Comparison of ENCODE assay signal across 17 cellular contexts in the genomic region with DNA sequence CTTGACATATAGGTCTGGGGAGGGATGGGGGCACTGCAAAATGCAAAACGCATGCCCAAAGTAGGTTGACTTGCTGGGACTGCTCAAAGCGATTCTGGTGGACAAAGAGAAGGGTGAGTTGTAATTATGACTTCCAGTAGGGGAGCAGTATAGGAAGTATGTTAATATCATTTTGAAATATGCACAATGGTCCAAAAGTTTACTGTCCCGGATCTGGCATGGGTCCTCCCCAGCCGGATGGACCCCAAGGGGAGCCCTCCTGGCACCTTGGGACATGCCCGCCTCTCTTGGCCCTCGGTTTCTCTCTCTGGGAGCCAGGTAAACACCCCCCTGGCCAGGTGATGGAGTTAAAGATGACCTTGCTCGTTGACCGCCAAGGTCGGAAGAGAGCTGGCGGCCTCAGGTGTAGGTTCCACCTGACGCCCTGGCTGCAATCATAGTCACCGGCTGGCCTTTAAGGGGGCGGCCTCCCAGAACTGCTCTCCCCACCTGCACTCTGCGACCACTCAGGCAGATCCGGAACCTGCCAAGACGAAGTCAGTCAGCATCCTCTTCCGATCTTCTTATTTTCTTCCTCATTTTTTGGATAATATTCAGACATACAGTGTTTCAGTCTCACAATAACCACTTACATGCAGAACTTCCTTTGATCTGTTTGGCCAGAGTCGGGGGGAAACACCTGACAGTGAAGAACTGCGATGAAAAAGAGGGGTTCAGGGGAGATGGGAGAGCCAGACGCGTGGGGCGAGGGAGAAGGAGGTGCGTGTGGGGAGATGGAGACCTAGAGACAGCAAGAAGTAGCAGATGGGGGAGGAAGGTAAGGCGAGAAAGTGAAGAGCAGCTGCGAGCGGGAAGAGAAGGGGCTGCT.
DNase-seq lines count a peak whose midpoint lies in the region; ATAC-seq, FAIRE-seq and TF ChIP-seq lines count a peak whose summit lies in the region.
"Had no signal": no experiment of that assay in that cellular context is flagged by ENCODE, and none has a peak within 500 bp of the region (broad histone marks: within the 10 kb centered on the region; RNA-seq: fewer than 3 reads in every experiment).

No MANE protein-coding gene starts in this region.

- no peak for TF ChIP-seq CTCF in kidney (IDR thresholded peaks at IDR 0.05; ENCODE audit: borderline replicate concordance, extremely low read depth, insufficient read depth)
- TF ChIP-seq CTCF in spleen (IDR thresholded peaks at IDR 0.05 in 8 of 11, conservative IDR thresholded peaks at IDR 0.05 in 3 of 11), result no peak

- no peaks in the 10 kb centered on the region for H3K36me3 ChIP-seq in H7 (replicated peaks; ENCODE audit: control insufficient read depth, insufficient read depth, low read length)
- H3K36me3 ChIP-seq in kidney (ENCODE audit: control insufficient read depth in 1 of 2, insufficient read depth in 2 of 2, low read length in 2 of 2), result no peaks in the 10 kb centered on the region
- H3K36me3 ChIP-seq in spleen, result no peaks in the 10 kb centered on the region
- H3K36me3 ChIP-seq: brain microvascular endothelial cell, heart left ventricle had no signal

- H3K9me3 ChIP-seq in kidney (ENCODE audit: control insufficient read depth in 1 of 2, low read length in 2 of 2) (no peaks in the 10 kb centered on the region), spleen (no peaks in the 10 kb centered on the region)
- H3K9me3 ChIP-seq: heart left ventricle had no signal

- TF ChIP-seq POLR2A in spleen (IDR thresholded peaks at IDR 0.05), result no peak

- DNase-seq in H7 (peak; percentile 49), cerebellar cortex (ENCODE audit: low spot score) (peak; percentile 66), kidney (peak; percentile 52), spleen (no peak), DMS79 treated with DMSO at 0.1 percent for 48 hours (lab: John Stamatoyannopoulos, UW) (no peak), hippocampal formation (lab: John Stamatoyannopoulos, UW) (no peak)
- no peak for DNase-seq in effector memory CD8-positive, alpha-beta T cell
- DNase-seq: activated CD4-positive, alpha-beta T cell treated with anti-CD3 and anti-CD28 coated beads, Interleukin-2, amount 50 U/mL, for 48 hours; brain microvascular endothelial cell; heart left ventricle; NCI-H2029; NCI-H748 treated with DMSO at 0.1 percent for 48 hours had no signal

- H3K27ac ChIP-seq in kidney (ENCODE audit: low read depth in 2 of 2, low read length in 2 of 2), result peak overlapping the region; percentile 47 to 93
- H3K27ac ChIP-seq in spleen, result peak overlapping the region in 7 of 8 donors; percentile 74 to 86 (median 80)
- H3K27ac ChIP-seq: brain microvascular endothelial cell, C4-2B, parathyroid adenoma had no signal

- ATAC-seq in effector memory CD8-positive, alpha-beta T cell (replicated peaks), result no peak
- no peak for ATAC-seq in HG03097 (IDR thresholded peaks at IDR 0.05; ENCODE audit: low FRiP score, unreplicated experiment)
- ATAC-seq: heart left ventricle had no signal

- H3K4me1 Mint-ChIP-seq in effector memory CD8-positive, alpha-beta T cell (ENCODE audit: low read depth in 2 of 2), result no peaks in the 10 kb centered on the region

- intact Hi-C loops in kidney (cut with DNase I) (loop anchor here (5.0 kb wide), 2 partner anchors 109 to 141 kb away; no protein-coding TSS in a partner anchor), spleen (cut with DNase I; ENCODE audit: low total_unique reads) (no loop called here)

- no peak overlapping the region for H3K4me3 Mint-ChIP-seq in effector memory CD8-positive, alpha-beta T cell
- H3K4me3 Mint-ChIP-seq: memory B cell; T-helper 2 cell treated with Interferon-gamma antibody and Interleukin-4, amounts not matched to agents 5 μg/mL and 100 μg/mL, for 36 hours had no signal

- no peaks in the 10 kb centered on the region for H3K4me1 ChIP-seq in kidney (ENCODE audit: control insufficient read depth in 1 of 2, insufficient read depth in 1 of 2, low read depth in 1 of 2, low read length in 2 of 2)
- H3K4me1 ChIP-seq in spleen, result peaks cover 0 to 35% (median 8%) of the 10 kb centered on the region in 6 donors
- H3K4me1 ChIP-seq: parathyroid adenoma had no signal

- H3K27ac Mint-ChIP-seq in effector memory CD8-positive, alpha-beta T cell, result no peak overlapping the region
- H3K27ac Mint-ChIP-seq: memory B cell; T-helper 2 cell treated with Interferon-gamma antibody and Interleukin-4, amounts not matched to agents 5 μg/mL and 100 μg/mL, for 36 hours had no signal

- H3K27me3 Mint-ChIP-seq in effector memory CD8-positive, alpha-beta T cell, result peaks cover 16 to 25% of the 10 kb centered on the region in 2 donors

- no peak for FAIRE-seq in kidney (lab: Jason Lieb, UNC)

- H3K9me3 Mint-ChIP-seq in effector memory CD8-positive, alpha-beta T cell, result no peaks in the 10 kb centered on the region
- H3K9me3 Mint-ChIP-seq: memory B cell; T-helper 2 cell treated with Interferon-gamma antibody and Interleukin-4, amounts not matched to agents 5 μg/mL and 100 μg/mL, for 36 hours had no signal

- WGBS in spleen, 5 donors, result 6 to 15% (median 9%) methylated on average over 19 to 26 of the region's 26 CpGs

- H3K36me3 Mint-ChIP-seq in effector memory CD8-positive, alpha-beta T cell (ENCODE audit: insufficient read depth), result no peaks in the 10 kb centered on the region
- H3K36me3 Mint-ChIP-seq: memory B cell had no signal

- H3K4me3 ChIP-seq in H7 (ENCODE audit: insufficient read depth, low read depth, low read length) (no peak overlapping the region), kidney (ENCODE audit: low read length in 2 of 2) (peak overlapping the region in 1 of 2 donors; percentile 19), spleen (peak overlapping the region in 1 of 8 donors; percentile 45)
- H3K4me3 ChIP-seq: heart left ventricle had no signal

- no peak overlapping the region for H3K9ac ChIP-seq in kidney (ENCODE audit: low read length in 2 of 2)
- H3K9ac ChIP-seq: parathyroid adenoma had no signal

- peaks cover 70% of the 10 kb centered on the region for H3K27me3 ChIP-seq in H7 (ENCODE audit: control insufficient read depth, insufficient read depth, low read length)
- H3K27me3 ChIP-seq in spleen (replicated peaks in 1 of 7), result peaks cover 0 to 100% (median 61%) of the 10 kb centered on the region in 7 donors

Comparison
In these comparisons a context has a peak if more than half of its experiments do, and no peak if none do; other contexts are left out.
1. DNase-seq: peak in H7 (single experiment), cerebellar cortex (single experiment) and kidney (single experiment); none in spleen (single experiment), DMS79 treated with DMSO at 0.1 percent for 48 hours (single experiment), effector memory CD8-positive, alpha-beta T cell (0 of 3) and hippocampal formation (0 of 2).